1 cellular context compared by ENCODE assay signal in the genomic region with DNA sequence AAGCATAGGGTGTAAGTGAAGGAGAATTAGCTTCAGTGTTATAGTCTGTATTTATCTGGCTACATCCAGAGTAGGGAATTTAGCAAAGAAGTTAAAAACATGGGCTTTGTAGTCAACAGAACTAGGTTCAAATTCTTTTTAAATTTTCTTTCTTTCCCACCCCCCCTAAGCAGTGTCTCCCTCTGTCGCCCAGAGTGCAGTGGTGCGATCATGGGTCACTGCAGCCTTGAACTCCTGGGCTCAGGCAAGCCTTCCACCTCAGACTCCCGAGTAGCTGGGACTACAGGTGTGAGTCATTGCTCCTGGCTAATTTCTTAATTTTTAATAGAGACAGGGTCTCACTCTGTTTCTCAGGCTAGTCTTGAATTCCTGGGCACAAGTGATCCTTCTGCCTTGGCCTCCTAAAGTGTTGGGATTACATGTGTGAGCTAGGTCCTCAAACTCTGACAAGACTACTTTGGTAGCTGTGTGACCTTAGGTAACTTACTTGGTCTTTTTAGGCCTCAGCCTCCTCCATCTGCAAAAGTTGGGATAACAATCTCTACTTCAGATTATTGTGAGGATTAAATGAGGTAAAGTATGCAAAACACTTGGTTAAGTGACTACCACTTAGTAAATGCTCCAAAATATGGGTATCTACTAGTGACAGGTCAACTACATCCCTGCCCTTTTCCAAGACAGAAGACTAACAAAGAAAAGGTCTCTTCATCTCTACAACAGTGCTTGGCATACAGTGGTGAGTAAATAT.
TF ChIP-seq lines count a peak whose summit lies in the region.

No MANE protein-coding gene starts in this region.

TF ChIP-seq in HepG2, 621 proteins besides CTCF, POLR2A, EP300 and RAD21:
- TF ChIP-seq, protein P1, sequence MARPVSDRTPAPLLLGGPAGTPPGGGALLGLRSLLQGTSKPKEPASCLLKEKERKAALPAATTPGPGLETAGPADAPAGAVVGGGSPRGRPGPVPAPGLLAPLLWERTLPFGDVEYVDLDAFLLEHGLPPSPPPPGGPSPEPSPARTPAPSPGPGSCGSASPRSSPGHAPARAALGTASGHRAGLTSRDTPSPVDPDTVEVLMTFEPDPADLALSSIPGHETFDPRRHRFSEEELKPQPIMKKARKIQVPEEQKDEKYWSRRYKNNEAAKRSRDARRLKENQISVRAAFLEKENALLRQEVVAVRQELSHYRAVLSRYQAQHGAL (CRISPR knock-in tag; IDR thresholded peaks at IDR 0.05; ENCODE audit: not compliant biosample characterization): no peak
- TF ChIP-seq, protein P2, sequence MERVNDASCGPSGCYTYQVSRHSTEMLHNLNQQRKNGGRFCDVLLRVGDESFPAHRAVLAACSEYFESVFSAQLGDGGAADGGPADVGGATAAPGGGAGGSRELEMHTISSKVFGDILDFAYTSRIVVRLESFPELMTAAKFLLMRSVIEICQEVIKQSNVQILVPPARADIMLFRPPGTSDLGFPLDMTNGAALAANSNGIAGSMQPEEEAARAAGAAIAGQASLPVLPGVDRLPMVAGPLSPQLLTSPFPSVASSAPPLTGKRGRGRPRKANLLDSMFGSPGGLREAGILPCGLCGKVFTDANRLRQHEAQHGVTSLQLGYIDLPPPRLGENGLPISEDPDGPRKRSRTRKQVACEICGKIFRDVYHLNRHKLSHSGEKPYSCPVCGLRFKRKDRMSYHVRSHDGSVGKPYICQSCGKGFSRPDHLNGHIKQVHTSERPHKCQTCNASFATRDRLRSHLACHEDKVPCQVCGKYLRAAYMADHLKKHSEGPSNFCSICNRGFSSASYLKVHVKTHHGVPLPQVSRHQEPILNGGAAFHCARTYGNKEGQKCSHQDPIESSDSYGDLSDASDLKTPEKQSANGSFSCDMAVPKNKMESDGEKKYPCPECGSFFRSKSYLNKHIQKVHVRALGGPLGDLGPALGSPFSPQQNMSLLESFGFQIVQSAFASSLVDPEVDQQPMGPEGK (CRISPR knock-in tag; IDR thresholded peaks at IDR 0.05): peak; percentile 46
- peak; percentile 86 for TF ChIP-seq ZNF740 (CRISPR knock-in tag; IDR thresholded peaks at IDR 0.05)
- 0 out of 2 replicates have a peak, but pooled peaks have one; percentile 31 for TF ChIP-seq FOSL2 (CRISPR knock-in tag; IDR thresholded peaks at IDR 0.05)
- TF ChIP-seq ZNF644 (CRISPR knock-in tag; IDR thresholded peaks at IDR 0.05; ENCODE audit: low read depth): no peak
- no peak for TF ChIP-seq MZF1 (CRISPR knock-in tag; IDR thresholded peaks at IDR 0.05; ENCODE audit: borderline replicate concordance)
- TF ChIP-seq ZNF136 (CRISPR knock-in tag; IDR thresholded peaks at IDR 0.05; ENCODE audit: low read depth): no peak
- no peak for TF ChIP-seq FLYWCH1 (CRISPR knock-in tag; IDR thresholded peaks at IDR 0.05)
- TF ChIP-seq MAFF (IDR thresholded peaks at IDR 0.05; ENCODE audit: low read depth, low read length): no peak
- TF ChIP-seq ZNF629 (CRISPR knock-in tag; conservative IDR thresholded peaks at IDR 0.05): no peak
- no peak for TF ChIP-seq ZC3H4 (CRISPR knock-in tag; IDR thresholded peaks at IDR 0.05; ENCODE audit: borderline replicate concordance)
- TF ChIP-seq RXRB (CRISPR knock-in tag; IDR thresholded peaks at IDR 0.05; ENCODE audit: borderline replicate concordance): no peak
- peak; percentile 41 for TF ChIP-seq STAG1 (CRISPR knock-in tag; IDR thresholded peaks at IDR 0.05)
- no peak for TF ChIP-seq IRX3 (CRISPR knock-in tag; IDR thresholded peaks at IDR 0.05; ENCODE audit: borderline replicate concordance, low read depth)
- TF ChIP-seq RARA (CRISPR knock-in tag; IDR thresholded peaks at IDR 0.05): peak; percentile 74
- no peak for TF ChIP-seq SAP130 (CRISPR knock-in tag; IDR thresholded peaks at IDR 0.05; ENCODE audit: low read depth)
- no peak for TF ChIP-seq ZNF33B (CRISPR knock-in tag; IDR thresholded peaks at IDR 0.05)
- no peak for TF ChIP-seq ZNF552 (CRISPR knock-in tag; IDR thresholded peaks at IDR 0.05; ENCODE audit: borderline replicate concordance)
- 0 out of 2 replicates have a peak, but pooled peaks have one; percentile 10 for TF ChIP-seq FOXA3 (CRISPR knock-in tag; IDR thresholded peaks at IDR 0.05)
- TF ChIP-seq ZNF18 (CRISPR knock-in tag; IDR thresholded peaks at IDR 0.05; ENCODE audit: insufficient replicate concordance): no peak
